1 cellular context compared by ENCODE assay signal in the genomic region with DNA sequence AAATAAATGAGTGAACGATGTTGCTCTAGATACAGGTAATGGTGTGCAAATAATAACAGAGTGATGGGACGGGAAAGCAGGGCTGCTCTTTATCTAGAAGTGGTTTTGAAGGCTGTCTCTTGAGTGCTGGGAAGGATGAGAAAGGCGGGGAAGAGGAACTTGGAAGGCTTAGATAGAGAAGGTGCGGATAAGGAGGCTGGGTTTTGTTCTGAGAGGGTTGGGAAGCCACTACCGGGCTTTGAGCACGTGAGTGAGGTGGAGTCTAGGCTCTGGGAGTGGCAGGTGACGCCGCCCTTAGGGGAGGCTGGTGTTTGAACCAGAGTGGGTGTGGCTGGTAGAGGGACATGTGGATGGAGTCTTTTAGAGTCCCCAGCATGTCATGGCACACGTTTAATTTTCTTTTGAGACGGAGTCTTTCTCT.
A peak's percentile ranks its signal among the peaks of the same experiment; 100 is the strongest.
TF ChIP-seq lines count a peak whose summit lies in the region.

No MANE protein-coding gene starts in this region.

TF ChIP-seq in K562, 482 proteins besides CTCF, POLR2A, EP300 and RAD21 (continued from another document and continues in another):
- TF ChIP-seq MCM7 (IDR thresholded peaks at IDR 0.05), result no peak
- TF ChIP-seq SRSF9 (IDR thresholded peaks at IDR 0.05; ENCODE audit: borderline replicate concordance, low read depth, low read length), result no peak
- TF ChIP-seq OTX1 (CRISPR knock-in tag; IDR thresholded peaks at IDR 0.05), result peak; percentile 56; the same call in 1 of the 2 replicates
- no peak for TF ChIP-seq RUNX1 (IDR thresholded peaks at IDR 0.05; ENCODE audit: low read depth)
- no peak for TF ChIP-seq FIP1L1 (IDR thresholded peaks at IDR 0.05; ENCODE audit: low read depth, low read length, poor library complexity, severe bottlenecking)
- no peak for TF ChIP-seq ZNF41 (CRISPR knock-in tag; conservative IDR thresholded peaks at IDR 0.05)
- TF ChIP-seq POLR2AphosphoS2 (IDR thresholded peaks at IDR 0.05; ENCODE audit: low read length), result no peak
- TF ChIP-seq ELF1 (tag; IDR thresholded peaks at IDR 0.05), result no peak
- TF ChIP-seq LCOR (CRISPR knock-in tag; IDR thresholded peaks at IDR 0.05), result no peak
- TF ChIP-seq ZHX1 (conservative IDR thresholded peaks at IDR 0.05; ENCODE audit: low read length), result no peak
- TF ChIP-seq JUN (IDR thresholded peaks at IDR 0.05; ENCODE audit: borderline replicate concordance, low read depth, low read length), result peak; percentile 13; the same call in 1 of the 2 replicates
- TF ChIP-seq JUN (CRISPR knock-in tag; IDR thresholded peaks at IDR 0.05; ENCODE audit: borderline replicate concordance), result no peak
- TF ChIP-seq ESRRA (IDR thresholded peaks at IDR 0.05; ENCODE audit: borderline replicate concordance, low read depth), result no peak
- TF ChIP-seq KDM2B (CRISPR knock-in tag; IDR thresholded peaks at IDR 0.05), result no peak
- peak; percentile 2 for TF ChIP-seq ZFP36 (IDR thresholded peaks at IDR 0.05; ENCODE audit: low read depth, low read length, partially characterized antibody)
- TF ChIP-seq NCOA1 (IDR thresholded peaks at IDR 0.05; ENCODE audit: low read depth), result no peak
- peak; percentile 45 for TF ChIP-seq TAF1 (IDR thresholded peaks at IDR 0.05; ENCODE audit: control insufficient read depth, extremely low read depth, insufficient read depth, low read length, severe bottlenecking)
- peak; percentile 100 for TF ChIP-seq BHLHE40 (IDR thresholded peaks at IDR 0.05; ENCODE audit: low read length)
- TF ChIP-seq MXI1 (IDR thresholded peaks at IDR 0.05; ENCODE audit: low read depth, low read length), result peak; percentile 97
- no peak for TF ChIP-seq YBX1 (IDR thresholded peaks at IDR 0.05)
- no peak for TF ChIP-seq YY1 (IDR thresholded peaks at IDR 0.05; ENCODE audit: borderline replicate concordance in 1 of 3, control insufficient read depth in 1 of 3, extremely low read depth in 1 of 3, insufficient read depth in 3 of 3, insufficient read length in 1 of 3, insufficient replicate concordance in 2 of 3, low read depth in 1 of 3, low read length in 2 of 3)
- TF ChIP-seq BRD4 (IDR thresholded peaks at IDR 0.05), result no peak
- TF ChIP-seq NBN (IDR thresholded peaks at IDR 0.05; ENCODE audit: low read depth), result peak; percentile 63; the same call in 1 of the 2 replicates
- TF ChIP-seq, protein P1, sequence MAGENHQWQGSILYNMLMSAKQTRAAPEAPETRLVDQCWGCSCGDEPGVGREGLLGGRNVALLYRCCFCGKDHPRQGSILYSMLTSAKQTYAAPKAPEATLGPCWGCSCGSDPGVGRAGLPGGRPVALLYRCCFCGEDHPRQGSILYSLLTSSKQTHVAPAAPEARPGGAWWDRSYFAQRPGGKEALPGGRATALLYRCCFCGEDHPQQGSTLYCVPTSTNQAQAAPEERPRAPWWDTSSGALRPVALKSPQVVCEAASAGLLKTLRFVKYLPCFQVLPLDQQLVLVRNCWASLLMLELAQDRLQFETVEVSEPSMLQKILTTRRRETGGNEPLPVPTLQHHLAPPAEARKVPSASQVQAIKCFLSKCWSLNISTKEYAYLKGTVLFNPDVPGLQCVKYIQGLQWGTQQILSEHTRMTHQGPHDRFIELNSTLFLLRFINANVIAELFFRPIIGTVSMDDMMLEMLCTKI (IDR thresholded peaks at IDR 0.05; ENCODE audit: partially characterized antibody), result no peak
- TF ChIP-seq, protein P2, sequence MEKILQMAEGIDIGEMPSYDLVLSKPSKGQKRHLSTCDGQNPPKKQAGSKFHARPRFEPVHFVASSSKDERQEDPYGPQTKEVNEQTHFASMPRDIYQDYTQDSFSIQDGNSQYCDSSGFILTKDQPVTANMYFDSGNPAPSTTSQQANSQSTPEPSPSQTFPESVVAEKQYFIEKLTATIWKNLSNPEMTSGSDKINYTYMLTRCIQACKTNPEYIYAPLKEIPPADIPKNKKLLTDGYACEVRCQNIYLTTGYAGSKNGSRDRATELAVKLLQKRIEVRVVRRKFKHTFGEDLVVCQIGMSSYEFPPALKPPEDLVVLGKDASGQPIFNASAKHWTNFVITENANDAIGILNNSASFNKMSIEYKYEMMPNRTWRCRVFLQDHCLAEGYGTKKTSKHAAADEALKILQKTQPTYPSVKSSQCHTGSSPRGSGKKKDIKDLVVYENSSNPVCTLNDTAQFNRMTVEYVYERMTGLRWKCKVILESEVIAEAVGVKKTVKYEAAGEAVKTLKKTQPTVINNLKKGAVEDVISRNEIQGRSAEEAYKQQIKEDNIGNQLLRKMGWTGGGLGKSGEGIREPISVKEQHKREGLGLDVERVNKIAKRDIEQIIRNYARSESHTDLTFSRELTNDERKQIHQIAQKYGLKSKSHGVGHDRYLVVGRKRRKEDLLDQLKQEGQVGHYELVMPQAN (IDR thresholded peaks at IDR 0.05; ENCODE audit: borderline replicate concordance), result peak; percentile 93; the same call in 1 of the 2 replicates
- no peak for TF ChIP-seq ZNF197 (CRISPR knock-in tag; IDR thresholded peaks at IDR 0.05; ENCODE audit: low read depth)
- TF ChIP-seq HDAC2 (IDR thresholded peaks at IDR 0.05), result peak; percentile 79; the same call in 1 of the 2 replicates
- no peak for TF ChIP-seq SIRT6 (IDR thresholded peaks at IDR 0.05; ENCODE audit: low read depth, low read length)
- no peak for TF ChIP-seq MCM2 (IDR thresholded peaks at IDR 0.05; ENCODE audit: low read depth)
- no peak for TF ChIP-seq ZSCAN29 (IDR thresholded peaks at IDR 0.05)
- no peak for TF ChIP-seq ZFP30 (CRISPR knock-in tag; IDR thresholded peaks at IDR 0.05; ENCODE audit: borderline replicate concordance)
- TF ChIP-seq PTBP1 (IDR thresholded peaks at IDR 0.05; ENCODE audit: low read depth, low read length), result no peak
- no peak for TF ChIP-seq ZNF165 (CRISPR knock-in tag; IDR thresholded peaks at IDR 0.05; ENCODE audit: borderline replicate concordance)
- TF ChIP-seq, protein P3, sequence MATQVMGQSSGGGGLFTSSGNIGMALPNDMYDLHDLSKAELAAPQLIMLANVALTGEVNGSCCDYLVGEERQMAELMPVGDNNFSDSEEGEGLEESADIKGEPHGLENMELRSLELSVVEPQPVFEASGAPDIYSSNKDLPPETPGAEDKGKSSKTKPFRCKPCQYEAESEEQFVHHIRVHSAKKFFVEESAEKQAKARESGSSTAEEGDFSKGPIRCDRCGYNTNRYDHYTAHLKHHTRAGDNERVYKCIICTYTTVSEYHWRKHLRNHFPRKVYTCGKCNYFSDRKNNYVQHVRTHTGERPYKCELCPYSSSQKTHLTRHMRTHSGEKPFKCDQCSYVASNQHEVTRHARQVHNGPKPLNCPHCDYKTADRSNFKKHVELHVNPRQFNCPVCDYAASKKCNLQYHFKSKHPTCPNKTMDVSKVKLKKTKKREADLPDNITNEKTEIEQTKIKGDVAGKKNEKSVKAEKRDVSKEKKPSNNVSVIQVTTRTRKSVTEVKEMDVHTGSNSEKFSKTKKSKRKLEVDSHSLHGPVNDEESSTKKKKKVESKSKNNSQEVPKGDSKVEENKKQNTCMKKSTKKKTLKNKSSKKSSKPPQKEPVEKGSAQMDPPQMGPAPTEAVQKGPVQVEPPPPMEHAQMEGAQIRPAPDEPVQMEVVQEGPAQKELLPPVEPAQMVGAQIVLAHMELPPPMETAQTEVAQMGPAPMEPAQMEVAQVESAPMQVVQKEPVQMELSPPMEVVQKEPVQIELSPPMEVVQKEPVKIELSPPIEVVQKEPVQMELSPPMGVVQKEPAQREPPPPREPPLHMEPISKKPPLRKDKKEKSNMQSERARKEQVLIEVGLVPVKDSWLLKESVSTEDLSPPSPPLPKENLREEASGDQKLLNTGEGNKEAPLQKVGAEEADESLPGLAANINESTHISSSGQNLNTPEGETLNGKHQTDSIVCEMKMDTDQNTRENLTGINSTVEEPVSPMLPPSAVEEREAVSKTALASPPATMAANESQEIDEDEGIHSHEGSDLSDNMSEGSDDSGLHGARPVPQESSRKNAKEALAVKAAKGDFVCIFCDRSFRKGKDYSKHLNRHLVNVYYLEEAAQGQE (CRISPR knock-in tag; IDR thresholded peaks at IDR 0.05; ENCODE audit: low read depth), result no peak
- TF ChIP-seq, protein P4, sequence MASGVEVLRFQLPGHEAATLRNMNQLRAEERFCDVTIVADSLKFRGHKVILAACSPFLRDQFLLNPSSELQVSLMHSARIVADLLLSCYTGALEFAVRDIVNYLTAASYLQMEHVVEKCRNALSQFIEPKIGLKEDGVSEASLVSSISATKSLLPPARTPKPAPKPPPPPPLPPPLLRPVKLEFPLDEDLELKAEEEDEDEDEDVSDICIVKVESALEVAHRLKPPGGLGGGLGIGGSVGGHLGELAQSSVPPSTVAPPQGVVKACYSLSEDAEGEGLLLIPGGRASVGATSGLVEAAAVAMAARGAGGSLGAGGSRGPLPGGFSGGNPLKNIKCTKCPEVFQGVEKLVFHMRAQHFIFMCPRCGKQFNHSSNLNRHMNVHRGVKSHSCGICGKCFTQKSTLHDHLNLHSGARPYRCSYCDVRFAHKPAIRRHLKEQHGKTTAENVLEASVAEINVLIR (CRISPR knock-in tag; IDR thresholded peaks at IDR 0.05), result no peak
- no peak for TF ChIP-seq BACH1 (tag; IDR thresholded peaks at IDR 0.05)
- TF ChIP-seq SP1 (CRISPR knock-in tag; IDR thresholded peaks at IDR 0.05), result peak; percentile 35; the same call in 1 of the 2 replicates
- TF ChIP-seq GABPA (tag; conservative IDR thresholded peaks at IDR 0.05; ENCODE audit: low read depth), result peak; percentile 34; the same call in 1 of the 2 replicates
- TF ChIP-seq CHD2 (IDR thresholded peaks at IDR 0.05; ENCODE audit: low read depth, low read length), result no peak
- no peak for TF ChIP-seq ZNF140 (CRISPR knock-in tag; IDR thresholded peaks at IDR 0.05)
- TF ChIP-seq ELK1 (CRISPR knock-in tag; IDR thresholded peaks at IDR 0.05), result no peak
- peak in 1 of 2 experiments; percentile 71; a peak in 1 of 4 replicates for TF ChIP-seq SRF (CRISPR knock-in tag; IDR thresholded peaks at IDR 0.05)
- TF ChIP-seq ZFP1 (CRISPR knock-in tag; IDR thresholded peaks at IDR 0.05), result no peak
- TF ChIP-seq HNRNPUL1 (IDR thresholded peaks at IDR 0.05; ENCODE audit: low read length), result no peak
- TF ChIP-seq DPF2 (IDR thresholded peaks at IDR 0.05), result peak; percentile 74; the same call in 1 of the 2 replicates
- TF ChIP-seq ZBTB34 (CRISPR knock-in tag; IDR thresholded peaks at IDR 0.05), result no peak
- TF ChIP-seq ZNF583 (CRISPR knock-in tag; IDR thresholded peaks at IDR 0.05), result no peak
- peak; percentile 64; the same call in 1 of the 2 replicates for TF ChIP-seq ELF4 (CRISPR knock-in tag; IDR thresholded peaks at IDR 0.05)
- no peak for TF ChIP-seq GABPB1 (CRISPR knock-in tag; IDR thresholded peaks at IDR 0.05)
- TF ChIP-seq SMARCA4 (IDR thresholded peaks at IDR 0.05), result peak; percentile 53; the same call in 1 of the 2 replicates
- no peak for TF ChIP-seq ZBTB26 (CRISPR knock-in tag; IDR thresholded peaks at IDR 0.05)
- TF ChIP-seq CGGBP1 (CRISPR knock-in tag; IDR thresholded peaks at IDR 0.05), result no peak
- no peak for TF ChIP-seq ZNF143 (CRISPR knock-in tag; IDR thresholded peaks at IDR 0.05)
- TF ChIP-seq E2F5 (CRISPR knock-in tag; IDR thresholded peaks at IDR 0.05), result no peak
